Comparison of ENCODE assay signal across 25 cellular contexts in the genomic region with DNA sequence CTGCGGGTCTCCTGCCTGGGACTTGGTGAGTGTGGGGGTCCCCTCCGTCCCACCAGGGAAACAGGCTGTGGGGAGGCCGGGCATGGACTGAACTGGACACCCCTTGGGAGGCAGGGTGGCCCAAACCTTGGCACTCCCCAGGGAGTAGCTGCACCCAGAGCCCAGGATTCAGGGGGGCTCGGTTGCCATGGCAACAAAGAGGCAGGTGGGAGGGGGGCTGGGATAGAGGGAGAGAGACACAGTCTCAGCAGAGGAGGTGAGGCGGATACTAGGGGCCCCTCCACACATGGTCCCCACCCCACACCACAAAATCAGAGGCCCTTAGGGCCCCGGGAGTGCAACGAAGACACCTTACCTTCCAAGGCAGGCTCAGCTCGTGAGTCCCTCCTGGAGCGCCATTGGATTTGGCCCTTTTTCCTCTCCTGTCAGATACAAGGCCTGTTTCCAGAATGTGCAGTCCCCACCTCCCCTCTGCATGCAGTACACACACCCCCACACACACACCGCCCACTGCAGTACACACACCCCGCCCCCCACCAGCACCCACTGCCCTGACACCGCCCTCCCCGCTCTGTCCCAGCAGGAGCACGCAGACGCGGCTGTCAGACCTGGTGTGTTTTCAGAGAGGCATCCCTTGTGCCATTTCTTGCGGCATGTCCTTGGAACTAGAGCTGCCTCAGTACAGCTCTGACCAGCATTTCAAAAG. TPM values are rescaled to one million over a fixed set of nuclear protein-coding genes. Genes with fewer than 3 reads are reported as not detected.
DNase-seq lines count a peak whose midpoint lies in the region; ATAC-seq, FAIRE-seq and TF ChIP-seq lines count a peak whose summit lies in the region.
"Had no signal": no experiment of that assay in that cellular context is flagged by ENCODE, and none has a peak within 500 bp of the region (broad histone marks: within the 10 kb centered on the region; RNA-seq: fewer than 3 reads in every experiment).

No MANE protein-coding gene starts in this region.

- no peak overlapping the region for H3K4me3 Mint-ChIP-seq in stimulated activated naive CD8-positive, alpha-beta T cell treated with anti-CD3 and anti-CD28 coated beads, Interleukin-15, amount 100 ng/mL, for 72 hours
- no peak overlapping the region for H3K4me3 Mint-ChIP-seq in GM23338
- H3K4me3 Mint-ChIP-seq: CD14-positive monocyte; CD4-positive, alpha-beta T cell; CD8-positive, alpha-beta memory T cell; H9; HFFc6 had no signal

- no peak overlapping the region for H3K18ac ChIP-seq in H1 (ENCODE audit: extremely low read depth, low read length)

- no peak overlapping the region for H3K23ac ChIP-seq in H1 (ENCODE audit: insufficient read length)

- H3K27me3 Mint-ChIP-seq in stimulated activated naive CD8-positive, alpha-beta T cell treated with anti-CD3 and anti-CD28 coated beads, Interleukin-15, amount 100 ng/mL, for 72 hours = no peaks in the 10 kb centered on the region
- peaks cover 5% of the 10 kb centered on the region for H3K27me3 Mint-ChIP-seq in GM23338 (ENCODE audit: insufficient read depth, low read depth, poor library complexity)
- H3K27me3 Mint-ChIP-seq: CD4-positive, alpha-beta T cell; CD8-positive, alpha-beta memory T cell had no signal

- POLR2A ChIA-PET in K562 (lab: Yijun Ruan, JAX) = interaction anchor here (1.4 kb wide), 1 partner anchor 10 kb away, joined by 5 read pairs; no protein-coding TSS in a partner anchor
- POLR2A ChIA-PET in H1 (lab: Charles Lee; ENCODE audit: partially characterized antibody) = no interaction called here

- H4K5ac ChIP-seq in H1 (ENCODE audit: insufficient read length, low read depth, low read length) = no peak overlapping the region

- H3K56ac ChIP-seq in H1 (replicated peaks; ENCODE audit: insufficient read length, low read depth, low read length) = no peak overlapping the region

- no peaks in the 10 kb centered on the region for H3K23me2 ChIP-seq in H1 (ENCODE audit: low read depth, low read length)

- no peak overlapping the region for H3K14ac ChIP-seq in H1 (ENCODE audit: insufficient read length)

- H3K36me3 ChIP-seq in K562 (ENCODE audit: control insufficient read depth, insufficient read depth, low read length) = no peaks in the 10 kb centered on the region
- H3K36me3 ChIP-seq in H1 (ENCODE audit: control insufficient read depth in 2 of 4, insufficient read depth in 4 of 4, low read length in 3 of 4) = no peaks in the 10 kb centered on the region
- H3K36me3 ChIP-seq in GM23338 (ENCODE audit: insufficient read depth) = no peaks in the 10 kb centered on the region
- H3K36me3 ChIP-seq: BE2C had no signal

- H4K91ac ChIP-seq in H1 (replicated peaks; ENCODE audit: insufficient read length, low read length) = no peak overlapping the region

- intact Hi-C loops in K562 (cut with micrococcal nuclease) = no loop called here

- no peak overlapping the region for H2BK120ac ChIP-seq in H1 (replicated peaks; ENCODE audit: low read depth, low read length)

- 27% methylated on average over 16 of the region's 17 CpGs for WGBS in K562 (ENCODE audit: insufficient coverage, low coverage, missing lambda C conversion rate)
- WGBS in H1 (ENCODE audit: extremely low coverage in 1 of 2, insufficient coverage in 1 of 2, insufficient read length in 1 of 2, insufficient replicate concordance in 2 of 2, low coverage in 1 of 2, low lambda C conversion rate in 2 of 2, missing lambda C conversion rate in 1 of 2), 2 experiments = 84% methylated on average over 10 of the region's 17 CpGs; no CpG with 5 or more reads in 1 of the 2 experiments

- peak; percentile 42 for ATAC-seq in stimulated activated naive CD8-positive, alpha-beta T cell treated with anti-CD3 and anti-CD28 coated beads, Interleukin-15, amount 100 ng/mL, for 72 hours
- no peak for ATAC-seq in stimulated activated naive CD8-positive, alpha-beta T cell treated with anti-CD3 and anti-CD28 coated beads, Interleukin-15, Interleukin-2, amounts not matched to agents 100 U/mL and 50 U/mL, for 24 hours
- ATAC-seq in K562 (peak; percentile 13; the same call in 1 of the 3 replicates), HG03196 (IDR thresholded peaks at IDR 0.05; ENCODE audit: unreplicated experiment) (no peak), GM23338 (no peak)
- ATAC-seq: A549, HCT116 had no signal

- H3F3A ChIP-seq in GM23338 (replicated peaks; ENCODE audit: low read depth) = no peaks in the 10 kb centered on the region

- peak overlapping the region; percentile 25; the same call in 1 of the 2 replicates for H4K8ac ChIP-seq in H1 (ENCODE audit: extremely low read depth, insufficient read depth, low read length)

- TF ChIP-seq CTCF in K562 (IDR thresholded peaks at IDR 0.05 in 2 of 3, conservative IDR thresholded peaks at IDR 0.05 in 1 of 3; ENCODE audit: insufficient read depth in 2 of 3, low read depth in 1 of 3, low read length in 3 of 3) = no peak
- no peak for TF ChIP-seq CTCF in H1 (IDR thresholded peaks at IDR 0.05; ENCODE audit: control extremely low read depth in 1 of 3, insufficient read depth in 1 of 3, low read depth in 1 of 3, low read length in 3 of 3)
- TF ChIP-seq CTCF in GM23338 (conservative IDR thresholded peaks at IDR 0.05; ENCODE audit: low read depth in 2 of 2) = no peak

- no peak for TF ChIP-seq RAD21 in K562 (CRISPR knock-in tag; conservative IDR thresholded peaks at IDR 0.05 in 1 of 2, IDR thresholded peaks at IDR 0.05 in 1 of 2)
- no peak for TF ChIP-seq RAD21 in H1 (IDR thresholded peaks at IDR 0.05 in 1 of 2, conservative IDR thresholded peaks at IDR 0.05 in 1 of 2; ENCODE audit: low read depth in 2 of 2, low read length in 2 of 2)

- H3K9me3 Mint-ChIP-seq in stimulated activated naive CD8-positive, alpha-beta T cell treated with anti-CD3 and anti-CD28 coated beads, Interleukin-15, amount 100 ng/mL, for 72 hours = no peaks in the 10 kb centered on the region
- H3K9me3 Mint-ChIP-seq in GM23338 = no peaks in the 10 kb centered on the region
- H3K9me3 Mint-ChIP-seq: CD4-positive, alpha-beta T cell; CD8-positive, alpha-beta memory T cell; H9; HFFc6 had no signal

- no peaks in the 10 kb centered on the region for H3K9me2 ChIP-seq in GM23338 (ENCODE audit: insufficient read depth)

- H3K4me3 ChIP-seq in K562 = no peak overlapping the region
- no peak overlapping the region for H3K4me3 ChIP-seq in H1 (ENCODE audit: extremely low read depth in 1 of 4, insufficient read depth in 2 of 4, low read depth in 3 of 4, low read length in 4 of 4)
- no peak overlapping the region for H3K4me3 ChIP-seq in GM23338
- H3K4me3 ChIP-seq: A549; BLaER1 treated with 17β-estradiol and CSF1 and Interleukin-3, amounts not matched to agents 10 nM and 100 nM had no signal

- TF ChIP-seq POLR2A in K562 (conservative IDR thresholded peaks at IDR 0.05) (no peak), H1 (IDR thresholded peaks at IDR 0.05; ENCODE audit: control extremely low read depth in 1 of 2, low read depth in 2 of 2, low read length in 2 of 2) (no peak)

- no peaks in the 10 kb centered on the region for H3K79me2 ChIP-seq in K562 (ENCODE audit: control insufficient read depth, insufficient read depth, low read length)
- no peaks in the 10 kb centered on the region for H3K79me2 ChIP-seq in H1 (ENCODE audit: control insufficient read depth in 1 of 2, insufficient read depth in 2 of 2, low read length in 2 of 2)
- no peaks in the 10 kb centered on the region for H3K79me2 ChIP-seq in GM23338 (replicated peaks; ENCODE audit: insufficient read depth)

- H2AK5ac ChIP-seq in H1 (ENCODE audit: low read depth, low read length) = no peak overlapping the region

- in situ Hi-C loops in K562 (cut with MboI) = no loop called here

- H3K4ac ChIP-seq in H1 (replicated peaks; ENCODE audit: insufficient read length, low read depth, low read length) = no peak overlapping the region

- TF ChIP-seq EP300 in K562 (IDR thresholded peaks at IDR 0.05; ENCODE audit: low read length) (no peak), H1 (IDR thresholded peaks at IDR 0.05; ENCODE audit: borderline replicate concordance in 1 of 2, low read depth in 2 of 2, low read length in 2 of 2) (no peak)

- H2AFZ ChIP-seq in K562 (ENCODE audit: low read depth, low read length) (no peak overlapping the region), H1 (ENCODE audit: low read length) (no peak overlapping the region), GM23338 (no peak overlapping the region)

- H3K79me1 ChIP-seq in H1 (ENCODE audit: low read depth, low read length) = no peaks in the 10 kb centered on the region

- H4K20me1 ChIP-seq in K562 (replicated peaks; ENCODE audit: control insufficient read depth, insufficient read depth, low read length) (peaks cover 34% of the 10 kb centered on the region), H1 (replicated peaks in 1 of 2; ENCODE audit: control insufficient read depth in 1 of 2, insufficient read depth in 2 of 2, low read length in 2 of 2) (peaks cover 0 to 2% of the 10 kb centered on the region in 2 experiments), GM23338 (replicated peaks; ENCODE audit: insufficient read depth) (no peaks in the 10 kb centered on the region)

- H3K9me3 ChIP-seq in K562 (replicated peaks; ENCODE audit: control insufficient read depth, insufficient read depth, low read depth, low read length) (no peaks in the 10 kb centered on the region), H1 (ENCODE audit: insufficient read depth in 2 of 2, low read depth in 1 of 2, low read length in 1 of 2) (no peaks in the 10 kb centered on the region)
- H3K9me3 ChIP-seq: A549; BE2C; BLaER1 treated with 17β-estradiol and CSF1 and Interleukin-3, amounts not matched to agents 10 nM and 100 nM had no signal

- H3K4me2 ChIP-seq in K562 (ENCODE audit: insufficient read depth, low read length) (no peak overlapping the region), H1 (ENCODE audit: insufficient read depth in 1 of 2, low read depth in 2 of 2, low read length in 2 of 2) (no peak overlapping the region), GM23338 (no peak overlapping the region)
- H3K4me2 ChIP-seq: A549; BLaER1 treated with 17β-estradiol and CSF1 and Interleukin-3, amounts not matched to agents 10 nM and 100 nM had no signal

- peaks cover 2 to 33% of the 10 kb centered on the region in 2 experiments; a peak in 4 of 5 replicates for H3K4me1 ChIP-seq in K562 (replicated peaks in 1 of 2; ENCODE audit: control insufficient read depth in 2 of 2, insufficient read depth in 2 of 2, low read length in 2 of 2)
- peaks cover 0 to 2% (median under 1%) of the 10 kb centered on the region in 4 experiments; a peak in 3 of 7 replicates for H3K4me1 ChIP-seq in H1 (replicated peaks in 1 of 4; ENCODE audit: control insufficient read depth in 3 of 4, insufficient read depth in 4 of 4, low read length in 3 of 4)
- no peaks in the 10 kb centered on the region for H3K4me1 ChIP-seq in GM23338 (ENCODE audit: insufficient read depth)
- H3K4me1 ChIP-seq: A549, BE2C had no signal

- peaks cover 2% of the 10 kb centered on the region for H3K9me1 ChIP-seq in K562 (ENCODE audit: control insufficient read depth, insufficient read depth, low read length)

- no peak for FAIRE-seq in K562 (lab: Jason Lieb, UNC)
- no peak for FAIRE-seq in H1 (lab: Jason Lieb, UNC)
- FAIRE-seq: A549, D721Med, GM12892 had no signal

- CTCF ChIA-PET in K562 (lab: Yijun Ruan, JAX; ENCODE audit: low intra/inter-chr PET ratio) (no interaction called here), H1 (lab: Charles Lee; ENCODE audit: partially characterized antibody) (interaction anchor here (0.5 to 4.6 kb wide), 3 partner anchors 10 to 28 kb away, joined by 3 to 22 read pairs (median 4); no protein-coding TSS in a partner anchor)

- H2BK20ac ChIP-seq in H1 (ENCODE audit: low read length) = no peak overlapping the region

- H2BK12ac ChIP-seq in H1 (ENCODE audit: low read depth, low read length) = no peak overlapping the region

- no peak overlapping the region for H2BK5ac ChIP-seq in H1 (ENCODE audit: low read depth, low read length)

- peaks cover 9% of the 10 kb centered on the region for H3K4me1 Mint-ChIP-seq in stimulated activated naive CD8-positive, alpha-beta T cell treated with anti-CD3 and anti-CD28 coated beads, Interleukin-15, amount 100 ng/mL, for 72 hours
- H3K4me1 Mint-ChIP-seq in GM23338 = peaks cover 3% of the 10 kb centered on the region
- H3K4me1 Mint-ChIP-seq: CD14-positive monocyte had no signal

- peak overlapping the region in 1 of 2 experiments; percentile 72; a peak in 1 of 4 replicates for H3K9ac ChIP-seq in K562 (ENCODE audit: insufficient read depth in 1 of 2, low read depth in 2 of 2, low read length in 2 of 2)
- H3K9ac ChIP-seq in H1 (replicated peaks in 1 of 4; ENCODE audit: extremely low read depth in 1 of 4, low read depth in 3 of 4, low read length in 3 of 4) = no peak overlapping the region
- H3K9ac ChIP-seq: BLaER1 treated with 17β-estradiol and CSF1 and Interleukin-3, amounts not matched to agents 10 nM and 100 nM had no signal

- H2BK15ac ChIP-seq in H1 (ENCODE audit: low read length) = no peak overlapping the region

- H3K27me3 ChIP-seq in K562 (ENCODE audit: control insufficient read depth in 2 of 2, insufficient read depth in 2 of 2, low read length in 2 of 2) = peaks cover 38 to 66% of the 10 kb centered on the region in 2 experiments; a peak in 4 of 5 replicates
- no peaks in the 10 kb centered on the region; a peak in 1 of 7 replicates for H3K27me3 ChIP-seq in H1 (replicated peaks in 1 of 4; ENCODE audit: control insufficient read depth in 3 of 4, extremely low read depth in 1 of 4, insufficient read depth in 3 of 4, low read length in 3 of 4)
- H3K27me3 ChIP-seq in GM23338 (ENCODE audit: insufficient read depth) = no peaks in the 10 kb centered on the region
- H3K27me3 ChIP-seq: BE2C; BLaER1 treated with 17β-estradiol and CSF1 and Interleukin-3, amounts not matched to agents 10 nM and 100 nM had no signal

- H3K36me3 Mint-ChIP-seq in GM23338 (ENCODE audit: low read depth) = no peaks in the 10 kb centered on the region

- DNase-seq in stimulated activated naive CD8-positive, alpha-beta T cell treated with anti-CD3 and anti-CD28 coated beads, Interleukin-15, amount 100 ng/mL, for 72 hours = no peak
- no peak for DNase-seq in stimulated activated naive CD8-positive, alpha-beta T cell treated with anti-CD3 and anti-CD28 coated beads, Interleukin-15, Interleukin-2, amounts not matched to agents 100 U/mL and 50 U/mL, for 24 hours
- DNase-seq in K562 (ENCODE audit: extremely low read depth in 1 of 4, low spot score in 3 of 4) (peak in 2 of 4 experiments; percentile 49 to 53), H1 (ENCODE audit: low read depth in 1 of 2, low spot score in 2 of 2) (no peak), NOMO-1 treated with DMSO at 0.1 percent for 48 hours (lab: John Stamatoyannopoulos, UW; ENCODE audit: unreplicated experiment) (no peak), GM23338 (ENCODE audit: low spot score) (no peak)
- DNase-seq: 8988T; ACHN; AML-193; BE2C; CD4-positive, alpha-beta T cell; CD8-positive, alpha-beta memory T cell; DMS53; DMS79 treated with DMSO at 0.1 percent for 48 hours; GF-D8; H9; HFFc6 had no signal

- H3K27ac Mint-ChIP-seq in stimulated activated naive CD8-positive, alpha-beta T cell treated with anti-CD3 and anti-CD28 coated beads, Interleukin-15, amount 100 ng/mL, for 72 hours = no peak overlapping the region
- H3K27ac Mint-ChIP-seq in GM23338 = no peak overlapping the region
- H3K27ac Mint-ChIP-seq: CD4-positive, alpha-beta T cell; HFFc6 had no signal

- H3K27ac ChIP-seq in K562 (ENCODE audit: extremely low read depth, low read depth, low read length) = no peak overlapping the region
- H3K27ac ChIP-seq in H1 (ENCODE audit: low read depth, low read length) = no peak overlapping the region
- H3K27ac ChIP-seq in temporal lobe (ENCODE audit: low read depth, low read length) = peak overlapping the region; percentile 50
- no peak overlapping the region for H3K27ac ChIP-seq in GM23338 (ENCODE audit: low read depth)
- H3K27ac ChIP-seq: A549; BLaER1 treated with 17β-estradiol and CSF1 and Interleukin-3, amounts not matched to agents 10 nM and 100 nM had no signal

- BruUV-seq in K562 (replicated peaks; lab: Mats Ljungman, UMichigan) = no TSS peak

RNA-seq across cellular contexts. Expression of a gene that starts 27.2 kb away (rescaled TPM):
- total RNA-seq in K562 (2011; cell fraction: chromatin; rRNA removed; ENCODE audit: low replicate concordance) = 23.9 and 48.7 TPM in 2 replicates
- total RNA-seq in K562 (2011; cell fraction: nucleolus; rRNA removed) = 31.2 and 38.0 TPM in 2 replicates
- 23.7 and 24.4 TPM in 2 replicates for total RNA-seq in K562 (2011; cell fraction: nucleoplasm; rRNA removed)
- 4.0 and 11.1 TPM in 2 replicates for total RNA-seq in K562 (2014; rRNA removed)
- 7.1 and 7.2 TPM in 2 replicates for total RNA-seq in K562 (2014; rRNA removed; fragmentation: Illumina TruSeq; extraction: Trizol)
- 6.1 and 6.4 TPM in 2 replicates for total RNA-seq in K562 (2015; rRNA removed; fragmentation: Illumina TruSeq; extraction: Trizol)
- 14.7 and 15.8 TPM in 2 replicates for total RNA-seq in K562 (2021)
- 5.8 and 7.4 TPM in 2 replicates for polyA plus RNA-seq in K562 (2011; rRNA removed)
- polyA plus RNA-seq in K562 (2011; cell fraction: cytosol; rRNA removed) = 3.5 and 7.3 TPM in 2 replicates
- 19.8 and 26.0 TPM in 2 replicates for polyA plus RNA-seq in K562 (2011; cell fraction: nucleus; rRNA removed)
- polyA plus RNA-seq in K562 (2012) = 11.8 and 15.5 TPM in 2 replicates
- polyA plus RNA-seq in K562 (2014; fragmentation: Illumina TruSeq; extraction: Trizol) = 8.1 and 8.2 TPM in 2 replicates
- 1 to 10 TPM; 1.8 to 2.4 TPM for polyA plus RNA-seq in K562 (2014; fragmentation: Nextera tagmentation; extraction: Ambion mirVana)
- polyA plus RNA-seq in K562 (2014; rRNA removed) = 8.3 and 10.8 TPM in 2 replicates
- 2.0 and 5.5 TPM in 2 replicates for polyA minus RNA-seq in K562 (2011; rRNA and poly(A)+ RNA removed)
- polyA minus RNA-seq in K562 (2011; cell fraction: cytosol; rRNA and poly(A)+ RNA removed) = 3.7 and 4.5 TPM in 2 replicates
- polyA minus RNA-seq in K562 (2011; cell fraction: nucleus; rRNA and poly(A)+ RNA removed) = 13.6 and 16.0 TPM in 2 replicates
- 7.0 and 7.1 TPM in 2 replicates for total RNA-seq in H1 (2021; fragmentation: NEBNext Ultra II Directional; extraction: Animal tissue kit (Norgen Biotek cat#: 25700))
- polyA plus RNA-seq in H1 (2011; rRNA removed) = 4.5 and 6.2 TPM in 2 replicates
- 5.9 TPM for polyA plus RNA-seq in H1 (2011; cell fraction: cytosol; rRNA removed)
- polyA plus RNA-seq in H1 (2011; cell fraction: nucleus; rRNA removed) = 19.4 TPM
- 7.0 to 8.9 TPM (median 7.3 TPM) in 4 replicates for polyA plus RNA-seq in H1 (2012, experiment 1 of 2)
- polyA plus RNA-seq in H1 (2012, experiment 2 of 2) = 5.2 TPM
- polyA plus RNA-seq in H1 (2013, experiment 1 of 2) = 2.9 TPM
- polyA plus RNA-seq in H1 (2013, experiment 2 of 2) = 2.9 TPM
- polyA minus RNA-seq in H1 (2011; rRNA and poly(A)+ RNA removed) = 3.6 and 4.9 TPM in 2 replicates
- polyA minus RNA-seq in H1 (2011; cell fraction: cytosol; rRNA and poly(A)+ RNA removed) = 5.2 TPM
- polyA minus RNA-seq in H1 (2011; cell fraction: nucleus; rRNA and poly(A)+ RNA removed) = 6.5 TPM
- 9.1 TPM for total RNA-seq in temporal lobe
- total RNA-seq in GM23338 (2014; rRNA removed; shearing (Covaris generic)) = 3.7 and 5.1 TPM in 2 replicates
- polyA plus RNA-seq in GM23338 (2016; fragmentation: Nextera tagmentation; extraction: Ambion mirVana) = 2.1 and 3.0 TPM in 2 replicates

Comparison
In these comparisons a context has a peak if more than half of its experiments do, and no peak if none do; other contexts are left out.
1. ATAC-seq: peak in stimulated activated naive CD8-positive, alpha-beta T cell treated with anti-CD3 and anti-CD28 coated beads, Interleukin-15, amount 100 ng/mL, for 72 hours (single experiment) and K562 (single experiment); none in stimulated activated naive CD8-positive, alpha-beta T cell treated with anti-CD3 and anti-CD28 coated beads, Interleukin-15, Interleukin-2, amounts not matched to agents 100 U/mL and 50 U/mL, for 24 hours (single experiment), HG03196 (single experiment) and GM23338 (single experiment).